ENCODE assay signal across 28 cellular contexts in genomic region chr7:133077394-133077793, GRCh38.
"Had no signal": no experiment of that assay in that cellular context is flagged by ENCODE, and none has a peak within 500 bp of the region (broad histone marks: within the 10 kb centered on the region; RNA-seq: fewer than 3 reads in every experiment).

No MANE protein-coding gene starts in this region.

- H3K9me3 Mint-ChIP-seq: activated CD4-positive, alpha-beta memory T cell treated with anti-CD3 and anti-CD28 coated beads, Interleukin-2, amount 10 ng/mL, durations not matched to agents 7 days and 5 days; activated CD4-positive, alpha-beta T cell treated with anti-CD3 and anti-CD28 coated beads, Interleukin-2, amount 10 ng/mL, durations not matched to agents 7 days and 5 days; activated naive CD4-positive, alpha-beta T cell treated with anti-CD3 and anti-CD28 coated beads, Interleukin-2, amount 50 U/mL, for 24 hours; activated naive CD8-positive, alpha-beta T cell treated with anti-CD3 and anti-CD28 coated beads, Interleukin-2, amount 50 U/mL, for 24 hours; activated T-cell treated with anti-CD3 and anti-CD28 coated beads, Interleukin-2, amount 50 U/mL, for 4 hours; activated T-helper 17 cell treated with anti-CD3 and anti-CD28 coated beads, Interleukin-2, amount 50 U/mL, for 72 hours; mesothelial cell of epicardium; naive thymus-derived CD4-positive, alpha-beta T cell; neural progenitor cell had no signal

- ATAC-seq: activated naive CD8-positive, alpha-beta T cell treated with anti-CD3 and anti-CD28 coated beads, Interleukin-2, amount 50 U/mL, for 24 hours; activated T-cell treated with anti-CD3 and anti-CD28 coated beads, Interleukin-2, amount 50 U/mL, for 4 hours; activated T-helper 17 cell treated with anti-CD3 and anti-CD28 coated beads, Interleukin-2, amount 50 U/mL, for 72 hours; gastroesophageal sphincter; naive thymus-derived CD4-positive, alpha-beta T cell had no signal

- H3K4me3 ChIP-seq: breast epithelium, gastroesophageal sphincter, hepatocyte, left ventricle myocardium inferior, lung, neural progenitor cell, right atrium auricular region, spleen, tibial nerve had no signal

- H3K27ac Mint-ChIP-seq: activated CD4-positive, alpha-beta memory T cell treated with anti-CD3 and anti-CD28 coated beads, Interleukin-2, amount 10 ng/mL, durations not matched to agents 7 days and 5 days; activated CD4-positive, alpha-beta T cell treated with anti-CD3 and anti-CD28 coated beads, Interleukin-2, amount 10 ng/mL, durations not matched to agents 7 days and 5 days; activated naive CD4-positive, alpha-beta T cell treated with anti-CD3 and anti-CD28 coated beads, Interleukin-2, amount 50 U/mL, for 24 hours; activated naive CD8-positive, alpha-beta T cell treated with anti-CD3 and anti-CD28 coated beads, Interleukin-2, amount 50 U/mL, for 24 hours; activated T-helper 17 cell treated with anti-CD3 and anti-CD28 coated beads, Interleukin-2, amount 50 U/mL, for 72 hours; mesothelial cell of epicardium; naive thymus-derived CD4-positive, alpha-beta T cell; neural progenitor cell had no signal

- H3K9ac ChIP-seq: neural progenitor cell, parathyroid adenoma had no signal

- DNase-seq: activated CD4-positive, alpha-beta memory T cell treated with anti-CD3 and anti-CD28 coated beads, Interleukin-2, amount 10 ng/mL, durations not matched to agents 7 days and 5 days; activated CD4-positive, alpha-beta T cell treated with anti-CD3 and anti-CD28 coated beads for 1 hour; activated CD4-positive, alpha-beta T cell treated with anti-CD3 and anti-CD28 coated beads, Interleukin-2, amount 10 ng/mL, durations not matched to agents 7 days and 5 days; activated naive CD8-positive, alpha-beta T cell treated with anti-CD3 and anti-CD28 coated beads, Interleukin-2, amount 50 U/mL, for 24 hours; activated T-cell treated with anti-CD3 and anti-CD28 coated beads, Interleukin-2, amount 50 U/mL, for 4 hours; central memory CD4-positive, alpha-beta T cell; dermis blood vessel endothelial cell; effector CD4-positive, alpha-beta T cell; islet precursor cell; left ventricle myocardium inferior; naive thymus-derived CD4-positive, alpha-beta T cell; occipital lobe; spleen; stimulated activated naive CD4-positive, alpha-beta T cell treated with Interleukin-2 at 50 U/mL for 16 hours had no signal

- H2AFZ ChIP-seq: hepatocyte, neural progenitor cell, parathyroid adenoma had no signal

- H3K4me2 ChIP-seq: hepatocyte, neural progenitor cell had no signal

- H3K4me3 Mint-ChIP-seq: activated CD4-positive, alpha-beta memory T cell treated with anti-CD3 and anti-CD28 coated beads, Interleukin-2, amount 10 ng/mL, durations not matched to agents 7 days and 5 days; activated CD4-positive, alpha-beta T cell treated with anti-CD3 and anti-CD28 coated beads, Interleukin-2, amount 10 ng/mL, durations not matched to agents 7 days and 5 days; activated naive CD4-positive, alpha-beta T cell treated with anti-CD3 and anti-CD28 coated beads, Interleukin-2, amount 50 U/mL, for 24 hours; activated naive CD8-positive, alpha-beta T cell treated with anti-CD3 and anti-CD28 coated beads, Interleukin-2, amount 50 U/mL, for 24 hours; activated T-cell treated with anti-CD3 and anti-CD28 coated beads, Interleukin-2, amount 50 U/mL, for 4 hours; activated T-helper 17 cell treated with anti-CD3 and anti-CD28 coated beads, Interleukin-2, amount 50 U/mL, for 72 hours; mesothelial cell of epicardium; naive thymus-derived CD4-positive, alpha-beta T cell; neural progenitor cell had no signal

- H3K27me3 Mint-ChIP-seq: activated CD4-positive, alpha-beta memory T cell treated with anti-CD3 and anti-CD28 coated beads, Interleukin-2, amount 10 ng/mL, durations not matched to agents 7 days and 5 days; activated CD4-positive, alpha-beta T cell treated with anti-CD3 and anti-CD28 coated beads, Interleukin-2, amount 10 ng/mL, durations not matched to agents 7 days and 5 days; activated naive CD4-positive, alpha-beta T cell treated with anti-CD3 and anti-CD28 coated beads, Interleukin-2, amount 50 U/mL, for 24 hours; activated naive CD8-positive, alpha-beta T cell treated with anti-CD3 and anti-CD28 coated beads, Interleukin-2, amount 50 U/mL, for 24 hours; activated T-helper 17 cell treated with anti-CD3 and anti-CD28 coated beads, Interleukin-2, amount 50 U/mL, for 72 hours; naive thymus-derived CD4-positive, alpha-beta T cell had no signal

- H3K36me3 Mint-ChIP-seq: mesothelial cell of epicardium had no signal

- H3K36me3 ChIP-seq: breast epithelium, gastroesophageal sphincter, left ventricle myocardium inferior, neural progenitor cell, right atrium auricular region had no signal

- H3K27ac ChIP-seq: breast epithelium, epithelial cell of prostate, gastroesophageal sphincter, hepatocyte, left ventricle myocardium inferior, neural progenitor cell, parathyroid adenoma, right atrium auricular region, spleen, tibial nerve had no signal

- FAIRE-seq: colon, TTC549 had no signal

- H3K27me3 ChIP-seq: breast epithelium, gastroesophageal sphincter, hepatocyte, neural progenitor cell, right atrium auricular region, spleen, tibial nerve had no signal

- H3K4me1 ChIP-seq: breast epithelium, parathyroid adenoma had no signal

- H3K9me3 ChIP-seq: breast epithelium, gastroesophageal sphincter, left ventricle myocardium inferior, right atrium auricular region, spleen, tibial nerve had no signal
